In genomic region chr19:17002455-17002854, GRCh38 we compare ENCODE assay signal across 25 cellular contexts. TPM values are rescaled to one million over a fixed set of nuclear protein-coding genes. Genes with fewer than 3 reads are reported as not detected.
DNase-seq lines count a peak whose midpoint lies in the region; ATAC-seq and TF ChIP-seq lines count a peak whose summit lies in the region.
"Had no signal": no experiment of that assay in that cellular context is flagged by ENCODE, and none has a peak within 500 bp of the region (broad histone marks: within the 10 kb centered on the region; RNA-seq: fewer than 3 reads in every experiment).

No MANE protein-coding gene starts in this region.

- H3K36me3 Mint-ChIP-seq in T-helper 2 cell treated with Interferon-gamma antibody and Interleukin-4, amounts not matched to agents 5 μg/mL and 100 μg/mL, for 36 hours (ENCODE audit: low read depth): peaks cover 1% of the 10 kb centered on the region
- H3K36me3 Mint-ChIP-seq in activated T-helper 17 cell treated with anti-CD3 and anti-CD28 coated beads, Interleukin-2, amount 50 U/mL, for 72 hours (ENCODE audit: low read depth): no peaks in the 10 kb centered on the region
- H3K36me3 Mint-ChIP-seq in immature natural killer cell (peaks cover 0 to 5% (median 0%) of the 10 kb centered on the region in 3 donors), natural killer cell (no peaks in the 10 kb centered on the region)

- peak; percentile 38 for ATAC-seq in activated T-helper 17 cell treated with anti-CD3 and anti-CD28 coated beads, Interleukin-2, amount 50 U/mL, for 72 hours (replicated peaks)
- ATAC-seq in natural killer cell: no peak
- ATAC-seq: HepG2 had no signal

- H3K4me3 ChIP-seq in BLaER1 treated with 17β-estradiol and CSF1 and Interleukin-3, amounts not matched to agents 10 nM and 100 nM: no peak overlapping the region
- H3K4me3 ChIP-seq: PC-9, SK-N-MC had no signal

- H3K27ac Mint-ChIP-seq in T-helper 2 cell treated with Interferon-gamma antibody and Interleukin-4, amounts not matched to agents 5 μg/mL and 100 μg/mL, for 36 hours: peak overlapping the region; percentile 45
- peak overlapping the region; percentile 90 for H3K27ac Mint-ChIP-seq in activated T-helper 17 cell treated with anti-CD3 and anti-CD28 coated beads, Interleukin-2, amount 50 U/mL, for 72 hours
- H3K27ac Mint-ChIP-seq in immature natural killer cell: peak overlapping the region in 1 of 6 donors; percentile 34
- peak overlapping the region in 1 of 2 donors; percentile 84 for H3K27ac Mint-ChIP-seq in natural killer cell
- H3K27ac Mint-ChIP-seq: H9 had no signal

- peak overlapping the region; percentile 77 for H3K4me3 Mint-ChIP-seq in T-helper 2 cell treated with Interferon-gamma antibody and Interleukin-4, amounts not matched to agents 5 μg/mL and 100 μg/mL, for 36 hours
- H3K4me3 Mint-ChIP-seq in activated T-helper 17 cell treated with anti-CD3 and anti-CD28 coated beads, Interleukin-2, amount 50 U/mL, for 72 hours: peak overlapping the region; percentile 72
- H3K4me3 Mint-ChIP-seq in immature natural killer cell (peak overlapping the region in 3 of 5 donors; percentile 65 to 82 (median 75)), natural killer cell (no peak overlapping the region)
- H3K4me3 Mint-ChIP-seq: H9 had no signal

- peak overlapping the region in 6 of 11 experiments; percentile 53 to 72 (median 64); a peak in 11 of 22 replicates for H3K27ac ChIP-seq in BLaER1 treated with 17β-estradiol and CSF1 and Interleukin-3, amounts not matched to agents 10 nM and 100 nM
- H3K27ac ChIP-seq: C4-2B, HL-60, PC-9, SK-N-MC had no signal

- no peak for TF ChIP-seq CTCF in natural killer cell (IDR thresholded peaks at IDR 0.05)

- H4K20me1 ChIP-seq in BLaER1 treated with 17β-estradiol and CSF1 and Interleukin-3, amounts not matched to agents 10 nM and 100 nM: no peaks in the 10 kb centered on the region

- H3K36me3 ChIP-seq in BLaER1 treated with 17β-estradiol and CSF1 and Interleukin-3, amounts not matched to agents 10 nM and 100 nM: peaks cover 3 to 38% (median 13%) of the 10 kb centered on the region in 11 experiments; a peak in 16 of 22 replicates

- peaks cover 25% of the 10 kb centered on the region for H3K4me1 Mint-ChIP-seq in T-helper 2 cell treated with Interferon-gamma antibody and Interleukin-4, amounts not matched to agents 5 μg/mL and 100 μg/mL, for 36 hours (ENCODE audit: low read depth)
- H3K4me1 Mint-ChIP-seq in activated T-helper 17 cell treated with anti-CD3 and anti-CD28 coated beads, Interleukin-2, amount 50 U/mL, for 72 hours: peaks cover 8% of the 10 kb centered on the region
- H3K4me1 Mint-ChIP-seq in immature natural killer cell (peaks cover 26 to 28% of the 10 kb centered on the region in 2 donors), natural killer cell (peaks cover 0 to 18% of the 10 kb centered on the region in 2 donors)

- peaks cover 4% of the 10 kb centered on the region for H3K27me3 Mint-ChIP-seq in T-helper 2 cell treated with Interferon-gamma antibody and Interleukin-4, amounts not matched to agents 5 μg/mL and 100 μg/mL, for 36 hours (ENCODE audit: low read depth)
- H3K27me3 Mint-ChIP-seq in activated T-helper 17 cell treated with anti-CD3 and anti-CD28 coated beads, Interleukin-2, amount 50 U/mL, for 72 hours: no peaks in the 10 kb centered on the region
- peaks cover 7 to 10% (median 8%) of the 10 kb centered on the region in 3 donors for H3K27me3 Mint-ChIP-seq in immature natural killer cell (ENCODE audit: low read depth in 3 of 3)
- H3K27me3 Mint-ChIP-seq in natural killer cell (ENCODE audit: low read depth in 2 of 2): peaks cover 5 to 8% of the 10 kb centered on the region in 2 donors

- H3K4me2 ChIP-seq in BLaER1 treated with 17β-estradiol and CSF1 and Interleukin-3, amounts not matched to agents 10 nM and 100 nM: peak overlapping the region; percentile 44 to 84 (median 78)
- H3K4me2 ChIP-seq: PC-9 had no signal

- intact Hi-C loops in natural killer cell (cut with micrococcal nuclease): no loop called here

- peaks cover 6% of the 10 kb centered on the region for H3K9me3 Mint-ChIP-seq in T-helper 2 cell treated with Interferon-gamma antibody and Interleukin-4, amounts not matched to agents 5 μg/mL and 100 μg/mL, for 36 hours
- H3K9me3 Mint-ChIP-seq in activated T-helper 17 cell treated with anti-CD3 and anti-CD28 coated beads, Interleukin-2, amount 50 U/mL, for 72 hours: no peaks in the 10 kb centered on the region
- H3K9me3 Mint-ChIP-seq in immature natural killer cell (no peaks in the 10 kb centered on the region), natural killer cell (no peaks in the 10 kb centered on the region)

- H3K9me3 ChIP-seq in BLaER1 treated with 17β-estradiol and CSF1 and Interleukin-3, amounts not matched to agents 10 nM and 100 nM (replicated peaks in 1 of 11): peaks cover 8 to 21% (median 14%) of the 10 kb centered on the region in 11 experiments

- H3K4me1 ChIP-seq in BLaER1 treated with 17β-estradiol and CSF1 and Interleukin-3, amounts not matched to agents 10 nM and 100 nM: peaks cover 26 to 47% (median 32%) of the 10 kb centered on the region in 10 experiments

- no peak for DNase-seq in T-helper 2 cell treated with Interferon-gamma antibody and Interleukin-4, amounts not matched to agents 5 μg/mL and 100 μg/mL, for 36 hours (ENCODE audit: low spot score)
- DNase-seq in T-helper 2 cell (no peak), immature natural killer cell (no peak), natural killer cell (no peak), NOMO-1 (lab: John Stamatoyannopoulos, UW; ENCODE audit: unreplicated experiment in 2 of 2) (no peak), HK-2 (ENCODE audit: unreplicated experiment) (no peak)
- DNase-seq: 8988T, EL, H9, KBM-7, NCI-H1092, NCI-H2081, NCI-H2171, NCI-H524 treated with DMSO at 0.1 percent for 48 hours, NCI-H82, PC-9, RPMI8226, SHP77 had no signal

- H3K9ac ChIP-seq in BLaER1 treated with 17β-estradiol and CSF1 and Interleukin-3, amounts not matched to agents 10 nM and 100 nM: peak overlapping the region in 2 of 11 experiments; percentile 40 to 48; a peak in 2 of 22 replicates

- H3K27me3 ChIP-seq in BLaER1 treated with 17β-estradiol and CSF1 and Interleukin-3, amounts not matched to agents 10 nM and 100 nM: no peaks in the 10 kb centered on the region

RNA-seq across cellular contexts. Expression of gene CPAMD8, which starts 24.2 kb away (rescaled TPM):
- 1 to 10 TPM in 1 of 2 donors, under 1 TPM in 1; 0.11 to 6.5 TPM for total RNA-seq in activated T-helper 17 cell treated with anti-CD3 and anti-CD28 coated beads, Interleukin-2, amount 50 U/mL, for 72 hours
- polyA plus RNA-seq in immature natural killer cell: 1 to 10 TPM; 1.3 to 2.1 (median 1.4) TPM
- 1 to 10 TPM; 3.6 to 4.9 (median 4.7) TPM for total RNA-seq in natural killer cell
- total RNA-seq: HT-29 had no signal
